Comparison of ENCODE assay signal across 19 cellular contexts in genomic region chr4:145511913-145512522, GRCh38. TPM values are rescaled to one million over a fixed set of nuclear protein-coding genes. Genes with fewer than 3 reads are reported as not detected.
DNase-seq lines count a peak whose midpoint lies in the region; ATAC-seq and TF ChIP-seq lines count a peak whose summit lies in the region.
"Had no signal": no experiment of that assay in that cellular context is flagged by ENCODE, and none has a peak within 500 bp of the region (broad histone marks: within the 10 kb centered on the region; RNA-seq: fewer than 3 reads in every experiment).

No MANE protein-coding gene starts in this region.

- no peak overlapping the region for H3K27ac ChIP-seq in GM23248
- H3K27ac ChIP-seq: HL-60, pancreas had no signal

- peaks cover 10% of the 10 kb centered on the region for H3K9me3 ChIP-seq in GM23248 (ENCODE audit: low read depth)
- H3K9me3 ChIP-seq: pancreas had no signal

- no peaks in the 10 kb centered on the region; the same call in 1 of the 2 replicates for H3K36me3 ChIP-seq in GM23248 (ENCODE audit: low read depth)
- H3K36me3 ChIP-seq: pancreas had no signal

- peaks cover 13% of the 10 kb centered on the region for H3K9me3 Mint-ChIP-seq in stimulated activated memory B cell treated with anti-CD40 and anti-IgM and Interleukin-4, amounts not matched to agents 10 μg/mL and 1 μg/mL and 100 μg/mL, for 72 hours

- no peaks in the 10 kb centered on the region for H3K27me3 ChIP-seq in GM23248 (replicated peaks; ENCODE audit: insufficient read depth)
- H3K27me3 ChIP-seq: pancreas had no signal

- H3K27me3 Mint-ChIP-seq in stimulated activated memory B cell treated with anti-CD40 and anti-IgM and Interleukin-4, amounts not matched to agents 10 μg/mL and 1 μg/mL and 100 μg/mL, for 72 hours = peaks cover 15% of the 10 kb centered on the region
- H3K27me3 Mint-ChIP-seq: T-helper 17 cell had no signal

- H2AFZ ChIP-seq in GM23248 = no peak overlapping the region

- in situ Hi-C loops in GM23248 (cut with MboI) = no loop called here

- 74 to 76% methylated on average over 2 of the region's 2 CpGs for WGBS in GM23248 (ENCODE audit: low coverage in 1 of 2, low lambda C conversion rate in 2 of 2, missing lambda C conversion rate in 2 of 2), 2 experiments

- TF ChIP-seq POLR2A in NB4 (IDR thresholded peaks at IDR 0.05; ENCODE audit: extremely low read depth, insufficient read length) = no peak

- H3K9ac ChIP-seq in GM23248 = no peak overlapping the region

- no peak for ATAC-seq in stimulated activated memory B cell treated with anti-CD40 and anti-IgM and Interleukin-4, amounts not matched to agents 10 μg/mL and 1 μg/mL and 100 μg/mL, for 72 hours
- ATAC-seq in GM21381 (IDR thresholded peaks at IDR 0.05; ENCODE audit: unreplicated experiment) = no peak
- ATAC-seq: pancreas, T-helper 17 cell had no signal

- H3K79me2 ChIP-seq in GM23248 (ENCODE audit: insufficient read depth) = peaks cover 93% of the 10 kb centered on the region

- TF ChIP-seq CTCF in NB4 (IDR thresholded peaks at IDR 0.05; ENCODE audit: low read depth, low read length) = no peak
- no peak for TF ChIP-seq CTCF in cardiac fibroblast (IDR thresholded peaks at IDR 0.05; ENCODE audit: low read depth, low read length)

- H3K4me1 ChIP-seq in GM23248 (ENCODE audit: insufficient read depth) = peaks cover 9% of the 10 kb centered on the region

- no peaks in the 10 kb centered on the region for H4K20me1 ChIP-seq in GM23248 (ENCODE audit: insufficient read depth)

- no peaks in the 10 kb centered on the region for H3K36me3 Mint-ChIP-seq in stimulated activated memory B cell treated with anti-CD40 and anti-IgM and Interleukin-4, amounts not matched to agents 10 μg/mL and 1 μg/mL and 100 μg/mL, for 72 hours

- H3K9me2 ChIP-seq in GM23248 (ENCODE audit: insufficient read depth) = no peaks in the 10 kb centered on the region

- H3K4me3 Mint-ChIP-seq in stimulated activated memory B cell treated with anti-CD40 and anti-IgM and Interleukin-4, amounts not matched to agents 10 μg/mL and 1 μg/mL and 100 μg/mL, for 72 hours = no peak overlapping the region
- H3K4me3 Mint-ChIP-seq: activated CD4-positive, alpha-beta T cell treated with anti-CD3 and anti-CD28 coated beads, Interleukin-2, amount 10 ng/mL, durations not matched to agents 24 days and 14 days; activated naive CD4-positive, alpha-beta T cell treated with anti-CD3 and anti-CD28 coated beads, Interleukin-2, amount 50 U/mL, for 24 hours; CD14-positive monocyte; endodermal cell; stimulated activated naive CD8-positive, alpha-beta T cell treated with anti-CD3 and anti-CD28 coated beads, Interleukin-15, Interleukin-2, amounts not matched to agents 100 ng/mL and 50 ng/mL, for 24 hours; T-helper 17 cell had no signal

- no peak overlapping the region for H3K4me3 ChIP-seq in GM23248
- H3K4me3 ChIP-seq in NB4 (ENCODE audit: low read depth, low read length) = no peak overlapping the region
- H3K4me3 ChIP-seq in cardiac fibroblast (replicated peaks in 1 of 2; ENCODE audit: low read depth in 2 of 2, low read length in 2 of 2) = no peak overlapping the region
- H3K4me3 ChIP-seq: pancreas, smooth muscle cell had no signal

- H3F3A ChIP-seq in GM23248 (ENCODE audit: insufficient read depth) = peaks cover 4% of the 10 kb centered on the region; the same call in 1 of the 2 replicates

- H3K4me2 ChIP-seq in GM23248 (ENCODE audit: unreplicated experiment) = no peak overlapping the region
- H3K4me2 ChIP-seq: smooth muscle cell had no signal

- H3K4me1 Mint-ChIP-seq in stimulated activated memory B cell treated with anti-CD40 and anti-IgM and Interleukin-4, amounts not matched to agents 10 μg/mL and 1 μg/mL and 100 μg/mL, for 72 hours = no peaks in the 10 kb centered on the region
- H3K4me1 Mint-ChIP-seq: activated naive CD4-positive, alpha-beta T cell treated with anti-CD3 and anti-CD28 coated beads, Interleukin-2, amount 50 U/mL, for 24 hours had no signal

- peak; percentile 56 for DNase-seq in GM23248
- peak; percentile 14 for DNase-seq in NB4 (ENCODE audit: low read depth)
- peak; percentile 46 to 48 for DNase-seq in cardiac fibroblast (ENCODE audit: low read depth in 2 of 2)
- peak; percentile 26 for DNase-seq in kidney tubule cell (ENCODE audit: low spot score)
- no peak for DNase-seq in NCI-H345 (lab: John Stamatoyannopoulos, UW)
- DNase-seq: activated CD4-positive, alpha-beta T cell treated with anti-CD3 and anti-CD28 coated beads, Interleukin-2, amount 10 ng/mL, durations not matched to agents 24 days and 14 days; caudate nucleus; endodermal cell; NCI-H2029 treated with DMSO at 0.1 percent for 48 hours; NCI-H82; pancreas; T-helper 17 cell had no signal

- H3K27ac Mint-ChIP-seq in stimulated activated memory B cell treated with anti-CD40 and anti-IgM and Interleukin-4, amounts not matched to agents 10 μg/mL and 1 μg/mL and 100 μg/mL, for 72 hours = no peak overlapping the region
- H3K27ac Mint-ChIP-seq: activated CD4-positive, alpha-beta T cell treated with anti-CD3 and anti-CD28 coated beads, Interleukin-2, amount 10 ng/mL, durations not matched to agents 24 days and 14 days; activated naive CD4-positive, alpha-beta T cell treated with anti-CD3 and anti-CD28 coated beads, Interleukin-2, amount 50 U/mL, for 24 hours; CD14-positive monocyte; endodermal cell; stimulated activated naive CD8-positive, alpha-beta T cell treated with anti-CD3 and anti-CD28 coated beads, Interleukin-15, Interleukin-2, amounts not matched to agents 100 ng/mL and 50 ng/mL, for 24 hours; T-helper 17 cell had no signal

RNA-seq across cellular contexts. Expression of gene SMAD1, which starts 30.4 kb away (rescaled TPM):
- total RNA-seq in GM23248 (2014; rRNA removed; shearing (Covaris generic)) = 24.0 and 24.9 TPM in 2 replicates
- 17.8 and 20.2 TPM in 2 replicates for polyA plus RNA-seq in GM23248 (2016; fragmentation: Nextera tagmentation; extraction: Ambion mirVana)
